1 cellular context compared by ENCODE assay signal in genomic region chr1:94746635-94747525, GRCh38.
TF ChIP-seq lines count a peak whose summit lies in the region.

No MANE protein-coding gene starts in this region.

TF ChIP-seq in K562, 482 proteins besides CTCF, POLR2A, EP300 and RAD21 (continued from another document):
- TF ChIP-seq ZBTB43 (CRISPR knock-in tag; IDR thresholded peaks at IDR 0.05), result no peak
TF ChIP-seq in K562: peak in this region for 1.
